In genomic region chr19:15289673-15290072, GRCh38 we compare ENCODE assay signal across 1 cellular context.
TF ChIP-seq lines count a peak whose summit lies in the region.

No MANE protein-coding gene starts in this region.

TF ChIP-seq in neural cell, 6 proteins besides CTCF, POLR2A, EP300 and RAD21:
- no peak for TF ChIP-seq EZH2 (IDR thresholded peaks at IDR 0.05; ENCODE audit: borderline replicate concordance, insufficient read depth, low read length, poor library complexity, severe bottlenecking)
- no peak for TF ChIP-seq REST (IDR thresholded peaks at IDR 0.05; ENCODE audit: borderline replicate concordance)
- no peak for TF ChIP-seq POLR2AphosphoS5 (IDR thresholded peaks at IDR 0.05)
- TF ChIP-seq TAF1 (IDR thresholded peaks at IDR 0.05; ENCODE audit: low read depth): no peak
- TF ChIP-seq SMC3 (conservative IDR thresholded peaks at IDR 0.05; ENCODE audit: poor library complexity): no peak
- TF ChIP-seq MXI1 (conservative IDR thresholded peaks at IDR 0.05; ENCODE audit: poor library complexity, severe bottlenecking): no peak
